ENCODE assay signal across 14 cellular contexts in the genomic region with DNA sequence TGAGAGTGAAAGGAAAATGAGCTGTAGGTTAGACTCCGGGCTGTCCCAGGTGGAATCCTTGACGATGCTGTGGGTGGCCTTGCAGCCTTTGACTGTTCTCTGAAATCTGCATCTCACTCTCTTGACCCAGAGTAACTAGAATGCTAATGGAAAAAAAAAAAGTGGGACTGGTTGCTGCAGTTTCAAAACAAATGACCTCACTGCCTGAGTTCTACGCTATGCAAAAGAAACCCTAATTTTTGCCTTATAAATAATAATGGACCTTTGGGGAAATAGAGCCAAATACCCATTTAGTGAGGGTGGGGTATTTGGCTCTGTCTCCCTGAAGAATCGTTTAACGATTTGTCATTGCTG.
DNase-seq lines count a peak whose midpoint lies in the region; ATAC-seq and TF ChIP-seq lines count a peak whose summit lies in the region.
"Had no signal": no experiment of that assay in that cellular context is flagged by ENCODE, and none has a peak within 500 bp of the region (broad histone marks: within the 10 kb centered on the region; RNA-seq: fewer than 3 reads in every experiment).

No MANE protein-coding gene starts in this region.

- H4K20me1 ChIP-seq in OCI-LY3 (ENCODE audit: insufficient read depth, low read length), result no peaks in the 10 kb centered on the region

- H3K4me3 ChIP-seq in OCI-LY3 (ENCODE audit: low read length) (peak overlapping the region; percentile 42), stomach smooth muscle (ENCODE audit: low read length in 2 of 2) (peak overlapping the region in 1 of 2 donors; percentile 3), MG63 (no peak overlapping the region)
- H3K4me3 ChIP-seq: heart right ventricle, lower lobe of right lung had no signal

- no peaks in the 10 kb centered on the region for H3K9me3 Mint-ChIP-seq in activated T-cell treated with anti-CD3 and anti-CD28 coated beads, Interleukin-2, amount 50 U/mL, for 4 hours
- H3K9me3 Mint-ChIP-seq: activated CD4-positive, alpha-beta T cell treated with anti-CD3 and anti-CD28 coated beads, Interleukin-2, amount 10 ng/mL, durations not matched to agents 7 days and 5 days; T-cell had no signal

- no peak overlapping the region for H3K27ac ChIP-seq in OCI-LY3 (ENCODE audit: low read length)
- peak overlapping the region; percentile 31 for H3K27ac ChIP-seq in stomach smooth muscle (ENCODE audit: low read length)
- H3K27ac ChIP-seq: lower lobe of right lung, parathyroid adenoma had no signal

- H3K36me3 ChIP-seq in OCI-LY3 (replicated peaks; ENCODE audit: low read depth, low read length) (no peaks in the 10 kb centered on the region), stomach smooth muscle (ENCODE audit: control insufficient read depth in 2 of 2, insufficient read depth in 2 of 2, low read length in 2 of 2) (no peaks in the 10 kb centered on the region), MG63 (peaks cover 6% of the 10 kb centered on the region; the same call in 1 of the 2 replicates)
- H3K36me3 ChIP-seq: heart right ventricle, lower lobe of right lung had no signal

- TF ChIP-seq CTCF in OCI-LY3 (IDR thresholded peaks at IDR 0.05; ENCODE audit: low read depth, low read length), result no peak

- H3K27me3 Mint-ChIP-seq in activated T-cell treated with anti-CD3 and anti-CD28 coated beads, Interleukin-2, amount 50 U/mL, for 4 hours (ENCODE audit: low read depth), result no peaks in the 10 kb centered on the region
- H3K27me3 Mint-ChIP-seq: activated CD4-positive, alpha-beta T cell treated with anti-CD3 and anti-CD28 coated beads, Interleukin-2, amount 10 ng/mL, durations not matched to agents 7 days and 5 days; T-cell had no signal

- no peak overlapping the region for H3K4me3 Mint-ChIP-seq in activated T-cell treated with anti-CD3 and anti-CD28 coated beads, Interleukin-2, amount 50 U/mL, for 4 hours
- H3K4me3 Mint-ChIP-seq: activated CD4-positive, alpha-beta T cell treated with anti-CD3 and anti-CD28 coated beads, Interleukin-2, amount 10 ng/mL, durations not matched to agents 7 days and 5 days; T-cell had no signal

- H3K4me1 Mint-ChIP-seq in activated T-cell treated with anti-CD3 and anti-CD28 coated beads, Interleukin-2, amount 50 U/mL, for 4 hours (ENCODE audit: low read depth), result no peaks in the 10 kb centered on the region
- H3K4me1 Mint-ChIP-seq: activated CD4-positive, alpha-beta T cell treated with anti-CD3 and anti-CD28 coated beads, Interleukin-2, amount 10 ng/mL, durations not matched to agents 7 days and 5 days; T-cell had no signal

- H2AFZ ChIP-seq in OCI-LY3 (ENCODE audit: low read depth, low read length), result no peak overlapping the region
- H2AFZ ChIP-seq: parathyroid adenoma had no signal

- H3K27me3 ChIP-seq in OCI-LY3 (ENCODE audit: low read depth, low read length) (0 out of 2 replicates have a peak, but pooled peaks cover 7% of the 10 kb centered on the region), stomach smooth muscle (ENCODE audit: control insufficient read depth in 1 of 2, insufficient read depth in 2 of 2, low read length in 2 of 2) (no peaks in the 10 kb centered on the region), MG63 (no peaks in the 10 kb centered on the region)
- H3K27me3 ChIP-seq: heart right ventricle had no signal

- ATAC-seq in HG03520 (IDR thresholded peaks at IDR 0.05; ENCODE audit: unreplicated experiment), result no peak
- no peak for ATAC-seq in activated T-cell treated with anti-CD3 and anti-CD28 coated beads, Interleukin-2, amount 50 U/mL, for 4 hours
- ATAC-seq: lower lobe of right lung, T-cell had no signal

- peak overlapping the region; percentile 71 for H3K4me2 ChIP-seq in OCI-LY3 (ENCODE audit: low read length)

- no peak overlapping the region for H3K9ac ChIP-seq in OCI-LY3 (ENCODE audit: low read length)
- H3K9ac ChIP-seq in stomach smooth muscle (ENCODE audit: low read length in 2 of 2), result no peak overlapping the region
- H3K9ac ChIP-seq: parathyroid adenoma had no signal

- no peaks in the 10 kb centered on the region for H3K79me2 ChIP-seq in OCI-LY3 (ENCODE audit: low read length)
- H3K79me2 ChIP-seq: parathyroid adenoma had no signal

- no peaks in the 10 kb centered on the region for H3K36me3 Mint-ChIP-seq in activated T-cell treated with anti-CD3 and anti-CD28 coated beads, Interleukin-2, amount 50 U/mL, for 4 hours (ENCODE audit: insufficient read depth)
- H3K36me3 Mint-ChIP-seq: T-cell had no signal

- H3K4me1 ChIP-seq in OCI-LY3 (ENCODE audit: low read length) (peaks cover 64% of the 10 kb centered on the region), stomach smooth muscle (ENCODE audit: control insufficient read depth, insufficient read depth, low read length) (peaks cover 50% of the 10 kb centered on the region)
- H3K4me1 ChIP-seq: parathyroid adenoma had no signal

- H3K9me3 ChIP-seq in OCI-LY3 (ENCODE audit: insufficient read depth, low read length) (no peaks in the 10 kb centered on the region), stomach smooth muscle (ENCODE audit: control insufficient read depth in 2 of 2, low read length in 2 of 2) (no peaks in the 10 kb centered on the region), MG63 (no peaks in the 10 kb centered on the region)
- H3K9me3 ChIP-seq: heart right ventricle, lower lobe of right lung had no signal

- DNase-seq in EL (peak; percentile 29), iPS-NIHi11 (ENCODE audit: low spot score) (peak; percentile 32), cerebellar nuclear complex (lab: John Stamatoyannopoulos, UW) (no peak), MG63 (no peak)
- no peak for DNase-seq in activated T-cell treated with anti-CD3 and anti-CD28 coated beads, Interleukin-2, amount 50 U/mL, for 4 hours
- DNase-seq: activated CD4-positive, alpha-beta T cell treated with anti-CD3 and anti-CD28 coated beads, Interleukin-2, amount 10 ng/mL, durations not matched to agents 7 days and 5 days; heart right ventricle; lower lobe of right lung; NCI-H1417; T-cell had no signal

Comparison
In these comparisons a context has a peak if more than half of its experiments do, and no peak if none do; other contexts are left out.
1. DNase-seq: peak in EL (single experiment) and iPS-NIHi11 (single experiment); none in cerebellar nuclear complex (0 of 2), activated T-cell treated with anti-CD3 and anti-CD28 coated beads, Interleukin-2, amount 50 U/mL, for 4 hours (single experiment) and MG63 (single experiment).